ENCODE assay signal across 8 cellular contexts in genomic region chr7:128863433-128863989, GRCh38. TPM values are rescaled to one million over a fixed set of nuclear protein-coding genes. Genes with fewer than 3 reads are reported as not detected.
DNase-seq lines count a peak whose midpoint lies in the region; ATAC-seq and TF ChIP-seq lines count a peak whose summit lies in the region.

No MANE protein-coding gene starts in this region.

- peaks cover 13% of the 10 kb centered on the region for H3K4me1 ChIP-seq in mucosa of descending colon (ENCODE audit: low read depth)

- peak overlapping the region; percentile 78 for H3K4me3 ChIP-seq in WERI-Rb-1 (ENCODE audit: low read depth, low read length)
- H3K4me3 ChIP-seq in mucosa of descending colon, result peak overlapping the region; percentile 54

- no peaks in the 10 kb centered on the region for H3K27me3 ChIP-seq in WERI-Rb-1 (ENCODE audit: insufficient read depth, low read depth, severe bottlenecking)

- H3K27ac Mint-ChIP-seq in HFFc6, result peak overlapping the region; percentile 92

- H3K4me3 Mint-ChIP-seq in HFFc6, result peak overlapping the region; percentile 97

- TF ChIP-seq CTCF in HFFc6 (IDR thresholded peaks at IDR 0.05), result peak; percentile 79
- peak; percentile 54 for TF ChIP-seq CTCF in WERI-Rb-1 (IDR thresholded peaks at IDR 0.05; ENCODE audit: low read depth, low read length)
- TF ChIP-seq CTCF in mucosa of descending colon (IDR thresholded peaks at IDR 0.05), result no peak

- intact Hi-C loops in mucosa of descending colon (cut with DNase I, micrococcal nuclease), result no loop called here

- peak overlapping the region; percentile 81 for H3K27ac ChIP-seq in WERI-Rb-1

- peak; percentile 27 to 55 for DNase-seq in SHP77 (lab: John Stamatoyannopoulos, UW)
- DNase-seq in SHP77 treated with DMSO at 0.1 percent for 48 hours (lab: John Stamatoyannopoulos, UW), result no peak
- DNase-seq in HFFc6, result peak; percentile 67
- peak; percentile 30 for DNase-seq in NCI-H1105 treated with DMSO at 0.1 percent for 48 hours (lab: John Stamatoyannopoulos, UW)
- peak; percentile 68 for DNase-seq in WERI-Rb-1
- peak; percentile 28 for DNase-seq in effector CD8-positive, alpha-beta T cell (lab: John Stamatoyannopoulos, UW)
- DNase-seq in mucosa of descending colon, result peak; percentile 46 to 57 (median 55)
- DNase-seq in stromal cell of bone marrow (ENCODE audit: low read depth), result peak; percentile 56

- H3K27me3 Mint-ChIP-seq in HFFc6 (ENCODE audit: insufficient read depth), result peaks cover 54% of the 10 kb centered on the region

- H3K4me1 Mint-ChIP-seq in HFFc6 (ENCODE audit: low read depth), result peaks cover 52% of the 10 kb centered on the region

- H3K9me3 Mint-ChIP-seq in HFFc6, result peaks cover 6% of the 10 kb centered on the region; the same call in 1 of the 2 replicates

- peak; percentile 57 for ATAC-seq in mucosa of descending colon

- H3K9me3 ChIP-seq in WERI-Rb-1 (ENCODE audit: severe bottlenecking) (no peaks in the 10 kb centered on the region), mucosa of descending colon (no peaks in the 10 kb centered on the region)

- H3K36me3 ChIP-seq in WERI-Rb-1, result peaks cover 17% of the 10 kb centered on the region
- H3K36me3 ChIP-seq in mucosa of descending colon (ENCODE audit: low read depth), result no peaks in the 10 kb centered on the region

- H3K36me3 Mint-ChIP-seq in HFFc6 (ENCODE audit: low read depth), result peaks cover 31% of the 10 kb centered on the region

RNA-seq across cellular contexts. Expression of gene ATP6V1F, which starts 0.9 kb away (rescaled TPM):
- 100 to 1,000 TPM; 179 to 212 (median 193) TPM for total RNA-seq in HFFc6 (2021; fragmentation: NEBNext Ultra II Directional; extraction: Animal tissue kit (Norgen Biotek cat#: 25700))
- 10 to 100 TPM; 55.6 to 85.5 (median 82.4) TPM for total RNA-seq in mucosa of descending colon

RNA-seq across cellular contexts. Expression of gene FLNC, which starts 33.3 kb away (rescaled TPM):
- 100 to 1,000 TPM; 492 to 540 (median 512) TPM for total RNA-seq in HFFc6 (2021; fragmentation: NEBNext Ultra II Directional; extraction: Animal tissue kit (Norgen Biotek cat#: 25700))
- 100 to 1,000 TPM in 1 of 3 donors, 10 to 100 TPM in 1, 1 to 10 TPM in 1; 6.9 to 267 (median 15.0) TPM for total RNA-seq in mucosa of descending colon

RNA-seq across cellular contexts. Expression of gene KCP, which starts 47.0 kb away (rescaled TPM):
- total RNA-seq in HFFc6 (2021; fragmentation: NEBNext Ultra II Directional; extraction: Animal tissue kit (Norgen Biotek cat#: 25700)), result under 1 TPM in 2 of 6 experiments, not detected in 4; 0.05 to 0.07 TPM
- 1 to 10 TPM in 2 of 3 donors, under 1 TPM in 1; 0.47 to 1.7 (median 1.4) TPM for total RNA-seq in mucosa of descending colon
